19 cellular contexts compared by ENCODE assay signal in the genomic region with DNA sequence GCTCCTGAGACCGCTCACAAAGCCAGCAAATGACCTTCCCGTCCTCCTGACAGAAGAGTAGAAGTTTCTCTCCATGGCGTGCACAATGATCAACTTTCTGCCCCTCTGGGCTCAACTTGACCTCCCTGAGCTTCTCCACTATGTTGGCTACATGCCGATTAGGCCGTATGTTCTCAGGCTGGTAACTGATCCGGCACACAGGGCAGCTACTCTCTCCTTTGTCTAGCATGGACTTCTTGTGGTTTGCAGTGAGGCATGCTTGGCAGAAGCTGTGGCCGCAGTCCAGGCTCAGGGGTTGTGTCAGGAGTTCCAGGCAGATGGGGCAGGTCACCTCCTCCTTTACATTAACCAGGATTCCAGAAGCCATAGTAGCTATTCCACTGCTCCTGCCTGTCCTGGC. TPM values are rescaled to one million over a fixed set of nuclear protein-coding genes. Genes with fewer than 3 reads are reported as not detected.
"Had no signal": no experiment of that assay in that cellular context is flagged by ENCODE, and none has a peak within 500 bp of the region (broad histone marks: within the 10 kb centered on the region; RNA-seq: fewer than 3 reads in every experiment).

No MANE protein-coding gene starts in this region.

- H3K4me1 ChIP-seq: left lung had no signal

- H3K27ac ChIP-seq: left lung, prostate gland, right lobe of liver, thyroid gland had no signal

- H3K27me3 Mint-ChIP-seq: activated B cell treated with CpG ODN at 0.5 μM for 24 hours; activated naive CD8-positive, alpha-beta T cell treated with anti-CD3 and anti-CD28 coated beads, Interleukin-2, amount 10 ng/mL, durations not matched to agents 7 days and 5 days had no signal

- H3K4me3 ChIP-seq: left lung, prostate gland, right lobe of liver, thyroid gland had no signal

- DNase-seq: activated B cell treated with CpG ODN at 0.5 μM for 24 hours; activated gamma-delta T cell treated with Interleukin-2 at 50 U/mL for 16 hours; activated naive CD8-positive, alpha-beta T cell treated with anti-CD3 and anti-CD28 coated beads, Interleukin-2, amount 10 ng/mL, durations not matched to agents 7 days and 5 days; activated T-cell treated with anti-CD3 and anti-CD28 coated beads, Interleukin-2, amount 50 U/mL, for 4 hours; anterior cingulate cortex; hippocampal formation; kidney; left lung; mammary epithelial cell; nucleus accumbens; right lobe of liver; thyroid gland had no signal

- H3K9me3 ChIP-seq: left lung, prostate gland, right lobe of liver, thyroid gland had no signal

- H3K4me3 Mint-ChIP-seq: activated B cell treated with CpG ODN at 0.5 μM for 24 hours; activated naive CD8-positive, alpha-beta T cell treated with anti-CD3 and anti-CD28 coated beads, Interleukin-2, amount 10 ng/mL, durations not matched to agents 7 days and 5 days; activated T-cell treated with anti-CD3 and anti-CD28 coated beads, Interleukin-2, amount 50 U/mL, for 4 hours; nephron had no signal

- ATAC-seq: activated T-cell treated with anti-CD3 and anti-CD28 coated beads, Interleukin-2, amount 50 U/mL, for 4 hours; left lung; right lobe of liver had no signal

- H3K27ac Mint-ChIP-seq: activated B cell treated with CpG ODN at 0.5 μM for 24 hours, nephron had no signal

- H3K27me3 ChIP-seq: left lung, right lobe of liver, thyroid gland had no signal

- H3K9me3 Mint-ChIP-seq: activated B cell treated with CpG ODN at 0.5 μM for 24 hours; activated T-cell treated with anti-CD3 and anti-CD28 coated beads, Interleukin-2, amount 50 U/mL, for 4 hours had no signal

RNA-seq across cellular contexts. Expression of a gene that starts 56.4 kb away (rescaled TPM):
- total RNA-seq: activated T-cell treated with anti-CD3 and anti-CD28 coated beads, Interleukin-2, amount 50 U/mL, for 4 hours; bronchial epithelial cell; chondrocyte; dermis microvascular lymphatic vessel endothelial cell; glomerular endothelial cell; left lung; mammary epithelial cell; mucosa of gallbladder; prostate gland; thyroid gland had no signal
